Comparison of ENCODE assay signal across 27 cellular contexts in genomic region chr1:7686301-7686850, GRCh38.
"Had no signal": no experiment of that assay in that cellular context is flagged by ENCODE, and none has a peak within 500 bp of the region (broad histone marks: within the 10 kb centered on the region; RNA-seq: fewer than 3 reads in every experiment).

No MANE protein-coding gene starts in this region.

- H3K27ac Mint-ChIP-seq: effector memory CD8-positive, alpha-beta T cell; memory B cell; naive B cell; natural killer cell treated with Interleukin-12 subunit alpha and Interleukin-12 subunit beta and Interleukin-15 and Interleukin-18, amount 100 ng/mL, for 72 hours; stimulated activated memory B cell treated with anti-CD40 and anti-IgM and Interleukin-4, amounts not matched to agents 10 μg/mL and 1 μg/mL and 100 μg/mL, for 72 hours; stimulated activated naive CD8-positive, alpha-beta T cell treated with anti-CD3 and anti-CD28 coated beads, Interleukin-15, Interleukin-2, amounts not matched to agents 100 ng/mL and 50 ng/mL, for 24 hours had no signal

- ATAC-seq: effector memory CD8-positive, alpha-beta T cell; heart right ventricle; left colon; left ventricle myocardium superior; mucosa of descending colon; natural killer cell treated with Interleukin-12 subunit alpha and Interleukin-12 subunit beta and Interleukin-15 and Interleukin-18, amount 100 ng/mL, for 72 hours; psoas muscle; right cardiac atrium; stimulated activated memory B cell treated with anti-CD40 and anti-IgM and Interleukin-4, amounts not matched to agents 10 μg/mL and 1 μg/mL and 100 μg/mL, for 72 hours had no signal

- H3K4me3 Mint-ChIP-seq: effector memory CD8-positive, alpha-beta T cell; memory B cell; naive B cell; natural killer cell treated with Interleukin-12 subunit alpha and Interleukin-12 subunit beta and Interleukin-15 and Interleukin-18, amount 100 ng/mL, for 72 hours; stimulated activated memory B cell treated with anti-CD40 and anti-IgM and Interleukin-4, amounts not matched to agents 10 μg/mL and 1 μg/mL and 100 μg/mL, for 72 hours; stimulated activated naive CD8-positive, alpha-beta T cell treated with anti-CD3 and anti-CD28 coated beads, Interleukin-15, Interleukin-2, amounts not matched to agents 100 ng/mL and 50 ng/mL, for 24 hours had no signal

- DNase-seq: cortex of kidney; effector memory CD8-positive, alpha-beta T cell; erythroblast; esophagus squamous epithelium; foreskin melanocyte; glutamatergic neuron; heart right ventricle; hippocampal formation; kidney glomerular epithelial cell; left colon; left ventricle myocardium superior; naive B cell; occipital lobe; sigmoid colon; stimulated activated CD4-positive, alpha-beta T cell treated with anti-CD3 and anti-CD28 coated beads, Interleukin-4, amount 100 ng/mL, for 4 hours; upper lobe of left lung had no signal

- H3K4me1 ChIP-seq: esophagus squamous epithelium, heart right ventricle, psoas muscle, sigmoid colon, tibial nerve, upper lobe of left lung had no signal

- H3K4me3 ChIP-seq: esophagus squamous epithelium, heart right ventricle, lung, mucosa of descending colon, ovary, psoas muscle, sigmoid colon, thoracic aorta, tibial nerve, upper lobe of left lung had no signal

- H3K4me1 Mint-ChIP-seq: memory B cell; naive B cell; stimulated activated memory B cell treated with anti-CD40 and anti-IgM and Interleukin-4, amounts not matched to agents 10 μg/mL and 1 μg/mL and 100 μg/mL, for 72 hours had no signal

- H3K9me3 ChIP-seq: esophagus squamous epithelium, heart right ventricle, mucosa of descending colon, ovary, psoas muscle, sigmoid colon, thoracic aorta, tibial nerve, upper lobe of left lung had no signal

- H3K36me3 Mint-ChIP-seq: memory B cell; natural killer cell treated with Interleukin-12 subunit alpha and Interleukin-12 subunit beta and Interleukin-15 and Interleukin-18, amount 100 ng/mL, for 72 hours; stimulated activated memory B cell treated with anti-CD40 and anti-IgM and Interleukin-4, amounts not matched to agents 10 μg/mL and 1 μg/mL and 100 μg/mL, for 72 hours had no signal

- H3K36me3 ChIP-seq: esophagus squamous epithelium, heart right ventricle, ovary, sigmoid colon, thoracic aorta, tibial nerve, upper lobe of left lung had no signal

- H3K27ac ChIP-seq: esophagus squamous epithelium, heart right ventricle, ovary, psoas muscle, sigmoid colon, thoracic aorta, tibial nerve, upper lobe of left lung had no signal

- H3K27me3 ChIP-seq: ovary, tibial nerve, upper lobe of left lung had no signal
